33 cellular contexts compared by ENCODE assay signal in genomic region chr3:128442949-128443348, GRCh38. TPM values are rescaled to one million over a fixed set of nuclear protein-coding genes. Genes with fewer than 3 reads are reported as not detected.
"Had no signal": no experiment of that assay in that cellular context is flagged by ENCODE, and none has a peak within 500 bp of the region (broad histone marks: within the 10 kb centered on the region; RNA-seq: fewer than 3 reads in every experiment).

No MANE protein-coding gene starts in this region.

- H3K9me3 ChIP-seq: colonic mucosa, esophagus squamous epithelium, gastrocnemius medialis, heart right ventricle, left lung, lower lobe of right lung, mucosa of descending colon had no signal

- H3K27me3 ChIP-seq: gastrocnemius medialis had no signal

- H3K36me3 ChIP-seq: colonic mucosa, esophagus squamous epithelium, gastrocnemius medialis, heart right ventricle, left lung, lower lobe of right lung had no signal

- ATAC-seq: effector memory CD8-positive, alpha-beta T cell; esophagus mucosa; gastrocnemius medialis; heart right ventricle; left cardiac atrium; left lung; left ventricle myocardium superior; lower lobe of right lung; mucosa of descending colon had no signal

- H3K27ac ChIP-seq: colonic mucosa, epithelial cell of prostate, esophagus squamous epithelium, gastrocnemius medialis, heart right ventricle, left lung, lower lobe of right lung had no signal

- H3K4me3 ChIP-seq: colonic mucosa, esophagus squamous epithelium, gastrocnemius medialis, heart right ventricle, left lung, lower lobe of right lung, mucosa of descending colon had no signal

- FAIRE-seq: endometrium, islet of Langerhans, keratinocyte had no signal

- DNase-seq: colonic mucosa; cortex of kidney; effector CD8-positive, alpha-beta T cell; effector memory CD8-positive, alpha-beta T cell; endodermal cell; erythroblast; esophagus squamous epithelium; foreskin fibroblast; foreskin melanocyte; gastrocnemius medialis; glutamatergic neuron; head of caudate nucleus; heart right ventricle; hippocampal formation; left cardiac atrium; left lung; left ventricle myocardium superior; lower lobe of right lung; mesenchymal stem cell; mucosa of descending colon had no signal

- H3K4me1 ChIP-seq: colonic mucosa, esophagus squamous epithelium, gastrocnemius medialis, heart right ventricle, left lung, lower lobe of right lung had no signal

RNA-seq across cellular contexts. Expression of gene DNAJB8, which starts 23.7 kb away (rescaled TPM):
- total RNA-seq: colonic mucosa, dermis microvascular lymphatic vessel endothelial cell, endodermal cell, esophagus mucosa, esophagus squamous epithelium, gastrocnemius medialis, glomerular endothelial cell, heart right ventricle, kidney epithelial cell, left cardiac atrium, left lung, left ventricle myocardium superior, lower leg skin, lower lobe of right lung, lung microvascular endothelial cell, mesenteric fat pad, mesothelial cell of epicardium, mucosa of descending colon, myocyte had no signal
- polyA plus RNA-seq: heart right ventricle, keratinocyte had no signal

RNA-seq across cellular contexts. Expression of gene GATA2, which starts 50.1 kb away (rescaled TPM):
- total RNA-seq: myocyte had no signal
- polyA plus RNA-seq: keratinocyte had no signal
